Comparison of ENCODE assay signal across 12 cellular contexts in the genomic region with DNA sequence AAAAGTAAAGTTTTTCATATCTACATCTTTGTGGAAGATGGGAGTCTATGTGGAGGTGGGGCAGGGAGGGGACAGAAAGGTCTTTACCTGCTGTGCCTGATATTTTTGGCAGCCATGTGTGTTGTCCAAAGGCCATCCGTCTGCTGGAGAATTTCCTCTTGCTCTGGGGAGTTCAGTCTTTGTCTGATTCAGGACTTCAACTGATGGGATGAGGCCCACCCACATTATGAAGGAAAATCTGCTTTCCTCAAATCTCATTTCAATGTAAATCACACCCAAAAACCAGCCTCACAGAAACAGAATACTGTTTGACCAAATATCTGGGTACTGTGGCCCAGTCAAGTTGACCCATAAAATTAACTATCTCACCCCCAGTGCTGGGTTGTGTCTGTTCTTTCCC. TPM values are rescaled to one million over a fixed set of nuclear protein-coding genes. Genes with fewer than 3 reads are reported as not detected.
"Had no signal": no experiment of that assay in that cellular context is flagged by ENCODE, and none has a peak within 500 bp of the region (broad histone marks: within the 10 kb centered on the region; RNA-seq: fewer than 3 reads in every experiment).

No MANE protein-coding gene starts in this region.

- H2AFZ ChIP-seq: GM23248, GM23338 had no signal

- H3K36me3 ChIP-seq: HAP-1 had no signal

- ATAC-seq: GM23338, HCT116 had no signal

- H3K9me3 ChIP-seq: HAP-1 had no signal

- H3K27ac ChIP-seq: GM23248 had no signal

- H3K9ac ChIP-seq: GM23248 had no signal

- DNase-seq: GM23248, GOT3, H7, H9, HCEC 1CT, HFFc6 had no signal

- H3K4me1 ChIP-seq: HAP-1 had no signal

- H3K4me3 ChIP-seq: GM23248, GM23338, HAP-1 had no signal

- H3K4me2 ChIP-seq: GM23338 had no signal

- FAIRE-seq: H1, H54 had no signal

RNA-seq across cellular contexts. Expression of gene ITIH5, which starts 12.5 kb away (rescaled TPM):
- total RNA-seq: GM23248, HFFc6 had no signal
- polyA plus RNA-seq: GM23248 had no signal

RNA-seq across cellular contexts. Expression of gene ITIH2, which starts 23.9 kb away (rescaled TPM):
- total RNA-seq: GM23248, GM23338, H1, H4, H7, H9, HFFc6 had no signal
- polyA plus RNA-seq: GM23248, H1 had no signal
